ENCODE assay signal across 8 cellular contexts in the genomic region with DNA sequence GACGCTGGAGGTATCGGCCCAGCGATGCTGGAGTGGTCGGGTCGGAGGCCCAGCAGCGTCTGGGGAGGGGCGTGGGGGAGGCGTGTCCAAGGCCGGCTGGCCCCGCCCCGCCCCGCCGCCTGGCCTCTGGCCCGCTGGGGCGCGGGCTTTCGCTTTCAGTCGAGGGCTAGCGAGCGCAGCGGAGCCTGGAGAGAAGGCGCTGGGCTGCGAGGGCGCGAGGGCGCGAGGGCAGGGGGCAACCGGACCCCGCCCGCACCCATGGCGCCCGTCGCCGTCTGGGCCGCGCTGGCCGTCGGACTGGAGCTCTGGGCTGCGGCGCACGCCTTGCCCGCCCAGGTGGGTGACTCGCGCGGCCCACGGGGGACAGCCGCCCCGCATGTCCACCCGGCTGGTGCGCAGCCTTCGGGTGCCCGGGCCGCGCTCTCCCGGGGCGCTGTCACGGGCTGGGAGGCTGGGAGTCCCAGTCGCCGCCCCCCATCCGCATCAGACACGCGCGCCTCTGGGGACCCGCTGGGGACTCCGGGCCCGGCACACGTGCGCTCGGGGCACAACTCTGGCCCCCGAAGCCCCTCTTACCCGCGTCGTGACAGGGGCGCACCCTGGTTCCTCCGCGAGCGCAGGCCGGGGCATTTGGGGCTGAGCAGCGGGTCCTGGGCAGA. TPM values are rescaled to one million over a fixed set of nuclear protein-coding genes. Genes with fewer than 3 reads are reported as not detected.
DNase-seq lines count a peak whose midpoint lies in the region; ATAC-seq and TF ChIP-seq lines count a peak whose summit lies in the region.

A gene (plus strand): TSS at position 158 of the 659 bp plus-strand sequence. CDS start 101 bp downstream, at position 259.

- no peaks in the 10 kb centered on the region for H3K9me3 Mint-ChIP-seq in naive B cell

- peaks cover 0 to 13% of the 10 kb centered on the region in 2 donors for H3K4me1 ChIP-seq in esophagus (ENCODE audit: control insufficient read depth in 2 of 2, insufficient read depth in 2 of 2, low read length in 1 of 2)
- H3K4me1 ChIP-seq in suprapubic skin, result peaks cover 39% of the 10 kb centered on the region

- H3K27ac ChIP-seq in esophagus (ENCODE audit: low read depth in 2 of 2, low read length in 1 of 2) (peak within 1 kb of the TSS; percentile 66 to 72), suprapubic skin (peak within 1 kb of the TSS; percentile 83)

- H3K27me3 ChIP-seq in esophagus (ENCODE audit: control insufficient read depth in 1 of 2, insufficient read depth in 2 of 2, low read length in 2 of 2) (peaks cover 0 to 3% of the 10 kb centered on the region in 2 donors), suprapubic skin (peaks cover 7% of the 10 kb centered on the region)

- TF ChIP-seq POLR2A in suprapubic skin (IDR thresholded peaks at IDR 0.05), result peak; percentile 33 to 79

- TF ChIP-seq CTCF in suprapubic skin (IDR thresholded peaks at IDR 0.05), result no peak

- in situ Hi-C loops in Caki2 (cut with HindIII; ENCODE audit: low pct_unique_long_range_greater_than_20kb, low sequenced_read_pairs), result no loop called here

- H3K4me1 Mint-ChIP-seq in naive B cell, result peaks cover 55 to 65% (median 64%) of the 10 kb centered on the region in 3 donors

- peaks cover 0 to 8% of the 10 kb centered on the region in 2 donors for H3K36me3 Mint-ChIP-seq in naive B cell

- H3K4me3 ChIP-seq in esophagus (ENCODE audit: low read depth in 1 of 2, low read length in 2 of 2) (peak within 1 kb of the TSS; percentile 50 to 61), suprapubic skin (peak within 1 kb of the TSS; percentile 65)

- no peaks in the 10 kb centered on the region for H3K9me3 ChIP-seq in esophagus (ENCODE audit: control insufficient read depth in 2 of 2, insufficient read depth in 1 of 2, low read depth in 1 of 2, low read length in 1 of 2)
- H3K9me3 ChIP-seq in suprapubic skin, result no peaks in the 10 kb centered on the region

- TF ChIP-seq EP300 in suprapubic skin (IDR thresholded peaks at IDR 0.05), result no peak

- WGBS in esophagus, 2 donors, result 1 to 2% methylated on average over 39 to 79 of the region's 79 CpGs
- 11% methylated on average over 19 of the region's 79 CpGs for WGBS in suprapubic skin

- H3K4me3 Mint-ChIP-seq in naive B cell, result peak within 1 kb of the TSS; percentile 89 to 98 (median 96)

- ATAC-seq in GM21390 (IDR thresholded peaks at IDR 0.05; ENCODE audit: unreplicated experiment) (peak; percentile 57), naive B cell (ENCODE audit: low read depth in 2 of 2) (peak; percentile 80 to 83), GM19035 (IDR thresholded peaks at IDR 0.05; ENCODE audit: unreplicated experiment) (no peak)

- H3K36me3 ChIP-seq in esophagus (ENCODE audit: control insufficient read depth in 2 of 2, insufficient read depth in 2 of 2, low read length in 1 of 2), result no peaks in the 10 kb centered on the region
- H3K36me3 ChIP-seq in suprapubic skin, result no peaks in the 10 kb centered on the region

- peak within 1 kb of the TSS; percentile 66 to 97 (median 93) for H3K27ac Mint-ChIP-seq in naive B cell

- no peaks in the 10 kb centered on the region for H3K27me3 Mint-ChIP-seq in naive B cell

- DNase-seq in Caki2 (ENCODE audit: low read depth), result peak; percentile 30
- DNase-seq in NCI-H2196 (lab: John Stamatoyannopoulos, UW; ENCODE audit: unreplicated experiment), result peak; percentile 68
- DNase-seq in activated T-cell treated with anti-CD3 and anti-CD28 coated beads for 24 hours (ENCODE audit: low read depth), result peak; percentile 59
- peak; percentile 71 for DNase-seq in naive B cell
- no peak for DNase-seq in suprapubic skin (ENCODE audit: low spot score in 2 of 2)

RNA-seq across cellular contexts. Expression of the gene that starts here (rescaled TPM):
- total RNA-seq in Caki2 (2014; rRNA removed; shearing (Covaris generic); ENCODE audit: low replicate concordance), result 2.8 and 7.3 TPM in 2 replicates
- polyA plus RNA-seq in esophagus (1 to 10 TPM; 1.8 to 3.4 TPM), naive B cell (ENCODE audit: low read depth in 6 of 6) (10 to 100 TPM; 29.0 to 54.0 (median 42.7) TPM)
- total RNA-seq in suprapubic skin, result 10 to 100 TPM in 2 of 4 donors, 1 to 10 TPM in 2; 6.3 to 35.2 (median 11.9) TPM

Comparison
In these comparisons a context has a peak if more than half of its experiments do, and no peak if none do; other contexts are left out.
1. RNA of the gene that starts here (polyA plus RNA-seq): 29.0 to 54.0 TPM in naive B cell; 1.8 to 3.4 TPM in esophagus; every median in the first group is over 4 times any median in the second.
2. DNase-seq: peak in Caki2 (single experiment), NCI-H2196 (single experiment), activated T-cell treated with anti-CD3 and anti-CD28 coated beads for 24 hours (single experiment) and naive B cell (single experiment); none in suprapubic skin (0 of 2).